ENCODE assay signal across 29 cellular contexts in genomic region chr19:19205416-19206410, GRCh38. TPM values are rescaled to one million over a fixed set of nuclear protein-coding genes. Genes with fewer than 3 reads are reported as not detected.
DNase-seq lines count a peak whose midpoint lies in the region; ATAC-seq and TF ChIP-seq lines count a peak whose summit lies in the region.
"Had no signal": no experiment of that assay in that cellular context is flagged by ENCODE, and none has a peak within 500 bp of the region (broad histone marks: within the 10 kb centered on the region; RNA-seq: fewer than 3 reads in every experiment).

No MANE protein-coding gene starts in this region.

- DNase-seq in G401 (ENCODE audit: low spot score) (peak; percentile 37), astrocyte of the hippocampus (ENCODE audit: low read depth, low spot score) (peak; percentile 46), hypothalamus (lab: John Stamatoyannopoulos, UW) (peak in 40 of 51 donors; percentile 7 to 87 (median 52)), putamen (ENCODE audit: low spot score) (peak; percentile 67), progenitor cell of endocrine pancreas (ENCODE audit: low spot score, unreplicated experiment) (no peak), mesenteric fat pad (ENCODE audit: low spot score) (no peak)
- DNase-seq in activated CD8-positive, alpha-beta T cell treated with anti-CD3 and anti-CD28 coated beads, Interleukin-2, amount 10 ng/mL, durations not matched to agents 7 days and 5 days = no peak
- DNase-seq: activated CD4-positive, alpha-beta T cell treated with anti-CD3 and anti-CD28 coated beads for 4 hours; activated CD8-positive, alpha-beta memory T cell treated with anti-CD3 and anti-CD28 coated beads, Interleukin-2, amount 10 ng/mL, durations not matched to agents 7 days and 5 days; aorta; CD4-positive, alpha-beta memory T cell; heart left ventricle; Kasumi-1; left cardiac atrium; mammary epithelial cell; NCI-H2171; NCI-H524; stimulated activated CD4-positive, alpha-beta T cell treated with anti-CD3 and anti-CD28 coated beads, Interleukin-12 subunit alpha, Interleukin-12 subunit beta, amount 100 ng/mL, for 4 hours; stimulated activated CD4-positive, alpha-beta T cell treated with anti-CD3 and anti-CD28 coated beads, Interleukin-4, amount 100 ng/mL, for 4 hours; stimulated activated naive CD4-positive, alpha-beta T cell treated with Interleukin-2 at 50 U/mL for 16 hours; tibial artery had no signal

- no peaks in the 10 kb centered on the region for H3K36me3 Mint-ChIP-seq in progenitor cell of endocrine pancreas (ENCODE audit: insufficient read depth)
- peaks cover 17% of the 10 kb centered on the region for H3K36me3 Mint-ChIP-seq in activated CD8-positive, alpha-beta T cell treated with anti-CD3 and anti-CD28 coated beads, Interleukin-2, amount 10 ng/mL, durations not matched to agents 7 days and 5 days (ENCODE audit: low read depth)
- H3K36me3 Mint-ChIP-seq: activated naive CD4-positive, alpha-beta T cell treated with anti-CD3 and anti-CD28 coated beads, Interleukin-2, amount 50 U/mL, for 24 hours had no signal

- in situ Hi-C loops in G401 (cut with HindIII; ENCODE audit: low sequenced_read_pairs) = no loop called here

- H3K4me3 Mint-ChIP-seq in progenitor cell of endocrine pancreas (ENCODE audit: low read depth) = no peak overlapping the region
- H3K4me3 Mint-ChIP-seq in activated CD8-positive, alpha-beta T cell treated with anti-CD3 and anti-CD28 coated beads, Interleukin-2, amount 10 ng/mL, durations not matched to agents 7 days and 5 days = no peak overlapping the region
- H3K4me3 Mint-ChIP-seq: activated CD8-positive, alpha-beta memory T cell treated with anti-CD3 and anti-CD28 coated beads, Interleukin-2, amount 10 ng/mL, durations not matched to agents 7 days and 5 days; T-helper 1 cell treated with Interleukin-12 subunit alpha and Interleukin-12 subunit beta and Interleukin-4 antibody, amounts not matched to agents 30 μg/mL and 1 μg/mL, for 36 hours had no signal

- CTCF ChIA-PET in activated CD8-positive, alpha-beta T cell treated with anti-CD3 and anti-CD28 coated beads, Interleukin-2, amount 10 ng/mL, durations not matched to agents 7 days and 5 days (lab: Charles Lee) = interaction anchor here (3.1 kb wide), 1 partner anchor 19 kb away, joined by 10 read pairs; no protein-coding TSS in a partner anchor

- TF ChIP-seq CTCF in progenitor cell of endocrine pancreas (IDR thresholded peaks at IDR 0.05; ENCODE audit: unreplicated experiment) = no peak

- no peak for ATAC-seq in HG03175 (IDR thresholded peaks at IDR 0.05; ENCODE audit: unreplicated experiment)
- ATAC-seq in activated CD8-positive, alpha-beta T cell treated with anti-CD3 and anti-CD28 coated beads, Interleukin-2, amount 10 ng/mL, durations not matched to agents 7 days and 5 days = no peak
- ATAC-seq: activated CD8-positive, alpha-beta memory T cell treated with anti-CD3 and anti-CD28 coated beads, Interleukin-2, amount 10 ng/mL, durations not matched to agents 7 days and 5 days; heart left ventricle; left cardiac atrium; right cardiac atrium had no signal

- no peaks in the 10 kb centered on the region for H3K9me3 Mint-ChIP-seq in progenitor cell of endocrine pancreas (ENCODE audit: low read depth)
- H3K9me3 Mint-ChIP-seq in activated CD8-positive, alpha-beta T cell treated with anti-CD3 and anti-CD28 coated beads, Interleukin-2, amount 10 ng/mL, durations not matched to agents 7 days and 5 days (ENCODE audit: insufficient read depth) = no peaks in the 10 kb centered on the region
- H3K9me3 Mint-ChIP-seq: activated naive CD4-positive, alpha-beta T cell treated with anti-CD3 and anti-CD28 coated beads, Interleukin-2, amount 50 U/mL, for 24 hours had no signal

- H3K4me1 Mint-ChIP-seq in progenitor cell of endocrine pancreas (ENCODE audit: low read depth) = peaks cover 6% of the 10 kb centered on the region
- H3K4me1 Mint-ChIP-seq in activated CD8-positive, alpha-beta T cell treated with anti-CD3 and anti-CD28 coated beads, Interleukin-2, amount 10 ng/mL, durations not matched to agents 7 days and 5 days (ENCODE audit: low read depth) = peaks cover 45% of the 10 kb centered on the region

- H3K27ac Mint-ChIP-seq in progenitor cell of endocrine pancreas = no peak overlapping the region
- no peak overlapping the region for H3K27ac Mint-ChIP-seq in activated CD8-positive, alpha-beta T cell treated with anti-CD3 and anti-CD28 coated beads, Interleukin-2, amount 10 ng/mL, durations not matched to agents 7 days and 5 days
- H3K27ac Mint-ChIP-seq: activated naive CD4-positive, alpha-beta T cell treated with anti-CD3 and anti-CD28 coated beads, Interleukin-2, amount 50 U/mL, for 24 hours had no signal

- POLR2A ChIA-PET in activated CD8-positive, alpha-beta T cell treated with anti-CD3 and anti-CD28 coated beads, Interleukin-2, amount 10 ng/mL, durations not matched to agents 7 days and 5 days (lab: Charles Lee) = interaction anchor here (1.3 kb wide), 1 partner anchor 14 kb away, joined by 3 read pairs; the partner anchor contains the start of genes BORCS8 and RFXANK

- peaks cover 46% of the 10 kb centered on the region for H3K27me3 Mint-ChIP-seq in progenitor cell of endocrine pancreas
- H3K27me3 Mint-ChIP-seq in activated CD8-positive, alpha-beta T cell treated with anti-CD3 and anti-CD28 coated beads, Interleukin-2, amount 10 ng/mL, durations not matched to agents 7 days and 5 days (ENCODE audit: low read depth) = peaks cover 11% of the 10 kb centered on the region

RNA-seq across cellular contexts. Expression of gene NR2C2AP, which starts 2.5 kb away (rescaled TPM):
- total RNA-seq in G401 (2014; rRNA removed; shearing (Covaris generic)) = 19.1 and 22.2 TPM in 2 replicates
- total RNA-seq in progenitor cell of endocrine pancreas (10.6 and 12.2 TPM in 2 replicates), mesenteric fat pad (10.7 TPM)
- 10 to 100 TPM; 35.6 TPM for total RNA-seq in activated CD8-positive, alpha-beta T cell treated with anti-CD3 and anti-CD28 coated beads, Interleukin-2, amount 10 ng/mL, durations not matched to agents 7 days and 5 days

RNA-seq across cellular contexts. Expression of gene NCAN, which starts 6.0 kb away (rescaled TPM):
- 0.37 TPM in 1 of 2 replicates, not detected in the other for total RNA-seq in G401 (2014; rRNA removed; shearing (Covaris generic))
- total RNA-seq in progenitor cell of endocrine pancreas = 0.17 and 0.36 TPM in 2 replicates
- not detected for total RNA-seq in mesenteric fat pad
- total RNA-seq in activated CD8-positive, alpha-beta T cell treated with anti-CD3 and anti-CD28 coated beads, Interleukin-2, amount 10 ng/mL, durations not matched to agents 7 days and 5 days = not detected
- total RNA-seq: aorta; cardiac septum; CD4-positive, alpha-beta memory T cell; endothelial cell of umbilical vein; heart left ventricle; left cardiac atrium; mammary epithelial cell; myocyte; omental fat pad; right cardiac atrium had no signal

RNA-seq across cellular contexts. Expression of gene RFXANK, which starts 13.7 kb away (rescaled TPM):
- total RNA-seq in G401 (2014; rRNA removed; shearing (Covaris generic)) = 131 and 162 TPM in 2 replicates
- total RNA-seq in progenitor cell of endocrine pancreas = 134 and 135 TPM in 2 replicates
- 51.1 TPM for total RNA-seq in mesenteric fat pad
- total RNA-seq in activated CD8-positive, alpha-beta T cell treated with anti-CD3 and anti-CD28 coated beads, Interleukin-2, amount 10 ng/mL, durations not matched to agents 7 days and 5 days = 10 to 100 TPM; 97.9 to 98.7 TPM

RNA-seq across cellular contexts. Expression of gene BORCS8, which starts 13.8 kb away (rescaled TPM):
- total RNA-seq in G401 (2014; rRNA removed; shearing (Covaris generic)) = 21.4 and 30.2 TPM in 2 replicates
- total RNA-seq in progenitor cell of endocrine pancreas (28.9 and 33.9 TPM in 2 replicates), mesenteric fat pad (30.8 TPM)
- 10 to 100 TPM; 22.1 to 25.4 TPM for total RNA-seq in activated CD8-positive, alpha-beta T cell treated with anti-CD3 and anti-CD28 coated beads, Interleukin-2, amount 10 ng/mL, durations not matched to agents 7 days and 5 days

RNA-seq across cellular contexts. Expression of gene MEF2B, which starts 35.6 kb away (rescaled TPM):
- total RNA-seq in G401 (2014; rRNA removed; shearing (Covaris generic)) = 2.9 TPM in 1 of 2 replicates, not detected in the other
- total RNA-seq in progenitor cell of endocrine pancreas (4.2 and 4.4 TPM in 2 replicates), mesenteric fat pad (2.0 TPM)
- total RNA-seq in activated CD8-positive, alpha-beta T cell treated with anti-CD3 and anti-CD28 coated beads, Interleukin-2, amount 10 ng/mL, durations not matched to agents 7 days and 5 days = 1 to 10 TPM; 2.2 to 3.6 TPM
- total RNA-seq: myocyte had no signal

Comparison
In these comparisons a context has a peak if more than half of its experiments do, and no peak if none do; other contexts are left out.
1. DNase-seq: peak in G401 (single experiment), astrocyte of the hippocampus (single experiment), hypothalamus (40 of 51) and putamen (single experiment); none in progenitor cell of endocrine pancreas (single experiment), mesenteric fat pad (single experiment) and activated CD8-positive, alpha-beta T cell treated with anti-CD3 and anti-CD28 coated beads, Interleukin-2, amount 10 ng/mL, durations not matched to agents 7 days and 5 days (single experiment).